ENCODE assay signal across 16 cellular contexts in the genomic region with DNA sequence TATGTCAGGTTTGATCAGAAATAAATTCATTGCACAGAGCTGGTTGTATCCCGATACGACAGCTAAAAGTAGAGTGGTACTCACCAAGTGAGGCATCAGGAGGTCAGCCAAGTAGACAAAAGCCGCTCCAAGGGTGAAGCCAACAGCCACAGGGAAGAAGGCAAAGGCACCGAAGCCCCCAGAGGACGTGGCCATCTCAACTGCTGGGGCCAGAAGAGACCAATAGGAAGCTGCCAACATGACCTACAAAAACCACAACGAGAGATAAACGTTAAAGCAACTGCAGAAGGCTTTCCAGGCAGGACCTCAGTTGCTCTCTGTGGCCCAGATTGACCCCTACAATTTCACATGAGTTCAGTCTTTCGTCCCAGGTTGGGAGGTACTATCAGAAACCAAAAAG.
"Had no signal": no experiment of that assay in that cellular context is flagged by ENCODE, and none has a peak within 500 bp of the region (broad histone marks: within the 10 kb centered on the region; RNA-seq: fewer than 3 reads in every experiment).

No MANE protein-coding gene starts in this region.

- H3K36me3 ChIP-seq: right atrium auricular region, transverse colon had no signal

- H3K27ac ChIP-seq: coronary artery, left ventricle myocardium inferior, lower lobe of right lung, parathyroid adenoma, right atrium auricular region, thoracic aorta, transverse colon had no signal

- H3K4me3 Mint-ChIP-seq: immature natural killer cell; naive thymus-derived CD4-positive, alpha-beta T cell; nephron progenitor cell had no signal

- H3K9me3 ChIP-seq: left ventricle myocardium inferior, lower lobe of right lung, right atrium auricular region, stomach, thoracic aorta, transverse colon had no signal

- H3K27me3 Mint-ChIP-seq: naive thymus-derived CD4-positive, alpha-beta T cell had no signal

- ATAC-seq: lower lobe of right lung; naive thymus-derived CD4-positive, alpha-beta T cell had no signal

- H3K9me3 Mint-ChIP-seq: immature natural killer cell, nephron progenitor cell had no signal

- H3K27ac Mint-ChIP-seq: immature natural killer cell; naive thymus-derived CD4-positive, alpha-beta T cell had no signal

- H3K27me3 ChIP-seq: right atrium auricular region, stomach, transverse colon had no signal

- DNase-seq: effector CD4-positive, alpha-beta T cell; foreskin melanocyte; immature natural killer cell; left ventricle myocardium inferior; lower lobe of right lung; mesenchymal stem cell; naive thymus-derived CD4-positive, alpha-beta T cell; nephron progenitor cell; stimulated activated CD4-positive, alpha-beta T cell treated with anti-CD3 and anti-CD28 coated beads, Interleukin-12 subunit alpha, Interleukin-12 subunit beta, amount 100 ng/mL, for 4 hours; stimulated activated naive CD4-positive, alpha-beta T cell; stomach; transverse colon had no signal

- H3K4me3 ChIP-seq: coronary artery, left ventricle myocardium inferior, lower lobe of right lung, right atrium auricular region, stomach, thoracic aorta, transverse colon had no signal

- H3K4me1 Mint-ChIP-seq: immature natural killer cell had no signal

- H3K4me1 ChIP-seq: lower lobe of right lung, parathyroid adenoma, transverse colon had no signal
